Comparison of ENCODE assay signal across 10 cellular contexts in genomic region chr16:75306102-75306762, GRCh38. TPM values are rescaled to one million over a fixed set of nuclear protein-coding genes. Genes with fewer than 3 reads are reported as not detected.
DNase-seq lines count a peak whose midpoint lies in the region; ATAC-seq, FAIRE-seq and TF ChIP-seq lines count a peak whose summit lies in the region.
"Had no signal": no experiment of that assay in that cellular context is flagged by ENCODE, and none has a peak within 500 bp of the region (broad histone marks: within the 10 kb centered on the region; RNA-seq: fewer than 3 reads in every experiment).

No MANE protein-coding gene starts in this region.

- ATAC-seq in RWPE2 (ENCODE audit: low read depth) (0 out of 3 replicates have a peak, but pooled peaks have one; percentile 1), HG03025 (IDR thresholded peaks at IDR 0.05; ENCODE audit: low FRiP score, unreplicated experiment) (no peak)

- no peak for TF ChIP-seq CTCF in RWPE2 (IDR thresholded peaks at IDR 0.05; ENCODE audit: poor library complexity, severe bottlenecking)
- no peak for TF ChIP-seq CTCF in fibroblast of mammary gland (conservative IDR thresholded peaks at IDR 0.05; ENCODE audit: control insufficient read depth, insufficient read depth, low read depth, low read length)

- no peak for FAIRE-seq in frontal cortex (lab: Jason Lieb, UNC)

- in situ Hi-C loops in Caki2 (cut with HindIII; ENCODE audit: low pct_unique_long_range_greater_than_20kb, low sequenced_read_pairs) = no loop called here

- H3K9me3 ChIP-seq in RWPE2 (ENCODE audit: severe bottlenecking) = no peaks in the 10 kb centered on the region

- H3K27me3 ChIP-seq in RWPE2 (ENCODE audit: insufficient read depth, poor library complexity, severe bottlenecking) = no peaks in the 10 kb centered on the region

- peaks cover 24% of the 10 kb centered on the region for H3K36me3 ChIP-seq in RWPE2 (ENCODE audit: low read depth)

- H3K27ac ChIP-seq in RWPE2 (ENCODE audit: poor library complexity, severe bottlenecking) = peak overlapping the region; percentile 100

- H3K4me1 ChIP-seq in RWPE2 (ENCODE audit: insufficient read depth, poor library complexity, severe bottlenecking) = peaks cover 33% of the 10 kb centered on the region

- H3K4me3 ChIP-seq in RWPE2 (ENCODE audit: severe bottlenecking) (no peak overlapping the region), fibroblast of mammary gland (ENCODE audit: control insufficient read depth, low read depth, low read length) (no peak overlapping the region)

- DNase-seq in Caki2 (ENCODE audit: low read depth) (peak; percentile 79), RWPE2 (ENCODE audit: low spot score) (no peak), fibroblast of mammary gland (ENCODE audit: low read depth) (peak; percentile 24), pons (ENCODE audit: low spot score) (peak; percentile 72), middle frontal gyrus (ENCODE audit: extremely low spot score, low spot score) (no peak), ecto neural progenitor cell (ENCODE audit: low spot score) (no peak), frontal cortex (ENCODE audit: low spot score in 2 of 2) (no peak)
- DNase-seq: hippocampal formation, NCI-H187 treated with DMSO at 0.1 percent for 48 hours had no signal

RNA-seq across cellular contexts. Expression of gene BCAR1, which starts 54.8 kb away (rescaled TPM):
- total RNA-seq in Caki2 (2014; rRNA removed; shearing (Covaris generic); ENCODE audit: low replicate concordance) = 85.7 and 94.2 TPM in 2 replicates
- 21.6 TPM for total RNA-seq in frontal cortex

Comparison
In these comparisons a context has a peak if more than half of its experiments do, and no peak if none do; other contexts are left out.
1. DNase-seq: peak in Caki2 (single experiment), fibroblast of mammary gland (single experiment) and pons (single experiment); none in RWPE2 (single experiment), middle frontal gyrus (single experiment), ecto neural progenitor cell (single experiment) and frontal cortex (0 of 2).